ENCODE assay signal across 20 cellular contexts in the genomic region with DNA sequence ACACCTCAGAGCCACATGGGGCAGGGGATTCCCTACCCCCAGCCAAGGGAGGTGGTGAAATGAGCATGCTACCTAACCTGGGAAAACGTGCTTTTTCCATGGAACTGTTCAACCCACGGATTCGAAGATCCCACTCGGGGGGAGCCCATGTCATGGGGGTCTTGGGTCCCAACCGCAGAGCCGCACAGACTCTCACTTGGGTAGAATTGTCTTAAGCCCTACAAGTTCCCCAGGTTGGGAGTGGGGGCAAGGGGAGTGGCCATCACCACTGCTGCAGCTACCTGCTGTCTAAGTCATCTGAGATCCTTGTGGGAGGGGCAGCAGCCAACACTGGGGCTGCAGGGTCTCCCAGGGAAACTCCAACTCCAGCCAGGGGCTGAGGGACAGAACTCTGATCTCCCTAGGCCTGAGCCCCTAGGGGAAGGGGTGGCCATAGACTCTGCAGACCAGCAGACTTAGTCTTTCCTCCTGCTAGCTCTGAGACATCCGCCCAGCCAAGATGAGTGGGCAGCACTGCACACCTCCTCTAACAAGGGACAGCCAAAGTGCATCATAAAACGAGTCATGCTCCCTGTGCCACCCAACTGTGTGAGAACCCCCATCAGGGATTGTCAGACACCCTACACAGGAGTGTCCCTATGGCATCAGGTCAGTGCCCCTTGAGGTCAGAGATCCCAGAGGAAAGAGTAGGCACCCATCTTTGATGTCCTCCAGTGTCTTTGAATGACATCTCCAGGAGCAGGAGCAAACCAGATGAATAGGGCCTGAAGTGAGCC.
DNase-seq lines count a peak whose midpoint lies in the region; ATAC-seq and TF ChIP-seq lines count a peak whose summit lies in the region.
"Had no signal": no experiment of that assay in that cellular context is flagged by ENCODE, and none has a peak within 500 bp of the region (broad histone marks: within the 10 kb centered on the region; RNA-seq: fewer than 3 reads in every experiment).

No MANE protein-coding gene starts in this region.

- H3K4me3 ChIP-seq in GM12865 (ENCODE audit: low read depth, low read length): no peak overlapping the region
- H3K4me3 ChIP-seq in sigmoid colon: no peak overlapping the region
- no peak overlapping the region for H3K4me3 ChIP-seq in upper lobe of right lung
- H3K4me3 ChIP-seq: BLaER1, GM12878, GM23248 had no signal

- TF ChIP-seq POLR2A in sigmoid colon (IDR thresholded peaks at IDR 0.05): no peak

- H3K27ac ChIP-seq in sigmoid colon (no peak overlapping the region), upper lobe of right lung (no peak overlapping the region)
- H3K27ac ChIP-seq: BLaER1, C4-2B, GM23248 had no signal

- no peak overlapping the region for H3K27ac Mint-ChIP-seq in chondrocyte (ENCODE audit: unreplicated experiment)
- H3K27ac Mint-ChIP-seq in natural killer cell treated with Interleukin-12 subunit alpha and Interleukin-12 subunit beta and Interleukin-15 and Interleukin-18, amount 100 ng/mL, for 72 hours: no peak overlapping the region
- H3K27ac Mint-ChIP-seq: B cell; CD8-positive, alpha-beta T cell had no signal

- no peak overlapping the region for H3K4me3 Mint-ChIP-seq in chondrocyte (ENCODE audit: unreplicated experiment)
- no peak overlapping the region for H3K4me3 Mint-ChIP-seq in natural killer cell treated with Interleukin-12 subunit alpha and Interleukin-12 subunit beta and Interleukin-15 and Interleukin-18, amount 100 ng/mL, for 72 hours
- H3K4me3 Mint-ChIP-seq: B cell; CD4-positive, CD25-positive, alpha-beta regulatory T cell; CD8-positive, alpha-beta T cell had no signal

- no peaks in the 10 kb centered on the region for H3K27me3 ChIP-seq in sigmoid colon
- no peaks in the 10 kb centered on the region for H3K27me3 ChIP-seq in upper lobe of right lung
- H3K27me3 ChIP-seq: BLaER1 had no signal

- H3K9me3 Mint-ChIP-seq in chondrocyte (ENCODE audit: low read depth): peaks cover 5% of the 10 kb centered on the region
- peaks cover 19% of the 10 kb centered on the region for H3K9me3 Mint-ChIP-seq in natural killer cell treated with Interleukin-12 subunit alpha and Interleukin-12 subunit beta and Interleukin-15 and Interleukin-18, amount 100 ng/mL, for 72 hours

- 71 to 83% methylated on average over 8 of the region's 8 CpGs for WGBS in sigmoid colon, 2 donors

- TF ChIP-seq EP300 in sigmoid colon (IDR thresholded peaks at IDR 0.05): no peak

- H3K4me1 ChIP-seq in sigmoid colon (no peaks in the 10 kb centered on the region), upper lobe of right lung (no peaks in the 10 kb centered on the region)
- H3K4me1 ChIP-seq: BLaER1, Caco-2 had no signal

- TF ChIP-seq CTCF in GM12865 (IDR thresholded peaks at IDR 0.05; ENCODE audit: insufficient read depth, low read depth, low read length, missing control alignments): no peak
- no peak for TF ChIP-seq CTCF in chondrocyte (IDR thresholded peaks at IDR 0.05)
- TF ChIP-seq CTCF in sigmoid colon (IDR thresholded peaks at IDR 0.05): no peak
- TF ChIP-seq CTCF in upper lobe of right lung (IDR thresholded peaks at IDR 0.05): no peak

- H3K36me3 Mint-ChIP-seq in chondrocyte (ENCODE audit: low read depth): no peaks in the 10 kb centered on the region
- H3K36me3 Mint-ChIP-seq in natural killer cell treated with Interleukin-12 subunit alpha and Interleukin-12 subunit beta and Interleukin-15 and Interleukin-18, amount 100 ng/mL, for 72 hours: peaks cover 8% of the 10 kb centered on the region
- H3K36me3 Mint-ChIP-seq: CD4-positive, CD25-positive, alpha-beta regulatory T cell; CD8-positive, alpha-beta T cell had no signal

- H3K36me3 ChIP-seq in sigmoid colon (no peaks in the 10 kb centered on the region), upper lobe of right lung (no peaks in the 10 kb centered on the region)
- H3K36me3 ChIP-seq: BLaER1 had no signal

- no peaks in the 10 kb centered on the region for H3K9me3 ChIP-seq in sigmoid colon
- no peaks in the 10 kb centered on the region for H3K9me3 ChIP-seq in upper lobe of right lung
- H3K9me3 ChIP-seq: BLaER1, Caco-2 had no signal

- no peaks in the 10 kb centered on the region for H3K4me1 Mint-ChIP-seq in chondrocyte (ENCODE audit: low read depth)
- H3K4me1 Mint-ChIP-seq in natural killer cell treated with Interleukin-12 subunit alpha and Interleukin-12 subunit beta and Interleukin-15 and Interleukin-18, amount 100 ng/mL, for 72 hours (ENCODE audit: low read depth in 2 of 2): no peaks in the 10 kb centered on the region
- H3K4me1 Mint-ChIP-seq: B cell; CD4-positive, CD25-positive, alpha-beta regulatory T cell had no signal

- DNase-seq in GM12865 (ENCODE audit: low read depth): peak; percentile 0
- peak; percentile 54 for DNase-seq in chondrocyte (ENCODE audit: low spot score)
- peak; percentile 54 for DNase-seq in sigmoid colon
- DNase-seq in upper lobe of right lung: no peak
- DNase-seq in NCI-H1417 treated with DMSO at 0.1 percent for 48 hours (lab: John Stamatoyannopoulos, UW): no peak
- no peak for DNase-seq in NCI-H774 (lab: John Stamatoyannopoulos, UW)
- DNase-seq in natural killer cell treated with Interleukin-12 subunit alpha and Interleukin-12 subunit beta and Interleukin-15 and Interleukin-18, amount 100 ng/mL, for 72 hours (ENCODE audit: low spot score): no peak
- DNase-seq in stimulated activated CD4-positive, alpha-beta T cell treated with anti-CD3 and anti-CD28 coated beads, Interleukin-4, amount 100 ng/mL, for 24 hours: no peak
- DNase-seq: CD4-positive, CD25-positive, alpha-beta regulatory T cell; CD8-positive, alpha-beta T cell; DMS153; DND-41; GM23248; H7; HCEC 1CT had no signal

- intact Hi-C loops in sigmoid colon (cut with DNase I): no loop called here
- intact Hi-C loops in upper lobe of right lung (cut with DNase I): no loop called here

- ATAC-seq in upper lobe of right lung: peak; percentile 15
- ATAC-seq in natural killer cell treated with Interleukin-12 subunit alpha and Interleukin-12 subunit beta and Interleukin-15 and Interleukin-18, amount 100 ng/mL, for 72 hours: no peak
- ATAC-seq: CD8-positive, alpha-beta T cell; GM12878 had no signal

- peaks cover 4% of the 10 kb centered on the region for H3K27me3 Mint-ChIP-seq in chondrocyte (ENCODE audit: low read depth)
- no peaks in the 10 kb centered on the region for H3K27me3 Mint-ChIP-seq in natural killer cell treated with Interleukin-12 subunit alpha and Interleukin-12 subunit beta and Interleukin-15 and Interleukin-18, amount 100 ng/mL, for 72 hours
- H3K27me3 Mint-ChIP-seq: B cell; CD4-positive, CD25-positive, alpha-beta regulatory T cell had no signal

Comparison
In these comparisons a context has a peak if more than half of its experiments do, and no peak if none do; other contexts are left out.
1. DNase-seq: peak in GM12865 (single experiment), chondrocyte (single experiment) and sigmoid colon (single experiment); none in upper lobe of right lung (single experiment), NCI-H1417 treated with DMSO at 0.1 percent for 48 hours (single experiment), NCI-H774 (single experiment), natural killer cell treated with Interleukin-12 subunit alpha and Interleukin-12 subunit beta and Interleukin-15 and Interleukin-18, amount 100 ng/mL, for 72 hours (single experiment) and stimulated activated CD4-positive, alpha-beta T cell treated with anti-CD3 and anti-CD28 coated beads, Interleukin-4, amount 100 ng/mL, for 24 hours (single experiment).